ENCODE assay signal across 24 cellular contexts in genomic region chr1:32937061-32937460, GRCh38. TPM values are rescaled to one million over a fixed set of nuclear protein-coding genes. Genes with fewer than 3 reads are reported as not detected.
A peak's percentile ranks its signal among the peaks of the same experiment; 100 is the strongest.
DNase-seq lines count a peak whose midpoint lies in the region; ATAC-seq and TF ChIP-seq lines count a peak whose summit lies in the region.
"Had no signal": no experiment of that assay in that cellular context is flagged by ENCODE, and none has a peak within 500 bp of the region (broad histone marks: within the 10 kb centered on the region; RNA-seq: fewer than 3 reads in every experiment).

No MANE protein-coding gene starts in this region.

- peaks cover 24% of the 10 kb centered on the region for H3K4me1 Mint-ChIP-seq in Caco-2 (ENCODE audit: low read depth, unreplicated experiment)
- peaks cover 43% of the 10 kb centered on the region for H3K4me1 Mint-ChIP-seq in HFFc6 (ENCODE audit: low read depth)
- peaks cover 14% of the 10 kb centered on the region for H3K4me1 Mint-ChIP-seq in activated naive CD8-positive, alpha-beta T cell treated with anti-CD3 and anti-CD28 coated beads, Interleukin-2, amount 50 U/mL, for 24 hours
- H3K4me1 Mint-ChIP-seq: memory B cell, naive B cell had no signal

- H3K4me3 ChIP-seq in Caco-2 (ENCODE audit: low read depth, low read length) (no peak overlapping the region), mucosa of rectum (ENCODE audit: low read length in 2 of 2) (no peak overlapping the region)
- H3K4me3 ChIP-seq: esophagus muscularis mucosa, gastrocnemius medialis, tibial artery had no signal

- H3K27me3 ChIP-seq in Caco-2 (replicated peaks; ENCODE audit: control insufficient read depth, insufficient read depth, low read length) (no peaks in the 10 kb centered on the region), mucosa of rectum (ENCODE audit: control insufficient read depth in 2 of 2, insufficient read depth in 2 of 2, low read length in 2 of 2) (no peaks in the 10 kb centered on the region)
- H3K27me3 ChIP-seq: esophagus muscularis mucosa, gastrocnemius medialis, right lobe of liver, tibial artery had no signal

- H3K36me3 Mint-ChIP-seq in Caco-2 (ENCODE audit: insufficient read depth, unreplicated experiment) (peaks cover 44% of the 10 kb centered on the region), HFFc6 (ENCODE audit: low read depth) (peaks cover 21% of the 10 kb centered on the region)
- peaks cover 17% of the 10 kb centered on the region for H3K36me3 Mint-ChIP-seq in activated naive CD8-positive, alpha-beta T cell treated with anti-CD3 and anti-CD28 coated beads, Interleukin-2, amount 50 U/mL, for 24 hours (ENCODE audit: low read depth)

- H3K4me3 Mint-ChIP-seq in Caco-2 (ENCODE audit: unreplicated experiment) = no peak overlapping the region
- H3K4me3 Mint-ChIP-seq in HFFc6 = no peak overlapping the region
- H3K4me3 Mint-ChIP-seq in activated naive CD8-positive, alpha-beta T cell treated with anti-CD3 and anti-CD28 coated beads, Interleukin-2, amount 50 U/mL, for 24 hours = no peak overlapping the region
- H3K4me3 Mint-ChIP-seq: CD8-positive, alpha-beta memory T cell; central memory CD8-positive, alpha-beta T cell; H9; memory B cell; naive B cell had no signal

- H3K27ac ChIP-seq in mucosa of rectum (ENCODE audit: low read depth in 2 of 2, low read length in 2 of 2) = peak overlapping the region; percentile 77 to 88
- H3K27ac ChIP-seq: esophagus muscularis mucosa, gastrocnemius medialis, parathyroid adenoma, tibial artery had no signal

- H3K9me3 Mint-ChIP-seq in Caco-2 (ENCODE audit: unreplicated experiment) (no peaks in the 10 kb centered on the region), HFFc6 (no peaks in the 10 kb centered on the region)
- H3K9me3 Mint-ChIP-seq in activated naive CD8-positive, alpha-beta T cell treated with anti-CD3 and anti-CD28 coated beads, Interleukin-2, amount 50 U/mL, for 24 hours = no peaks in the 10 kb centered on the region
- H3K9me3 Mint-ChIP-seq: CD8-positive, alpha-beta memory T cell; central memory CD8-positive, alpha-beta T cell; H9; memory B cell; naive B cell had no signal

- TF ChIP-seq CTCF in Caco-2 (IDR thresholded peaks at IDR 0.05; ENCODE audit: insufficient read depth in 1 of 2, low read depth in 1 of 2, low read length in 1 of 2, severe bottlenecking in 1 of 2, unreplicated experiment in 1 of 2) (no peak), HFFc6 (IDR thresholded peaks at IDR 0.05) (no peak)

- DNase-seq in Caco-2 (no peak), HFFc6 (no peak), NCI-H1694 (lab: John Stamatoyannopoulos, UW) (no peak)
- DNase-seq in activated naive CD8-positive, alpha-beta T cell treated with anti-CD3 and anti-CD28 coated beads, Interleukin-2, amount 50 U/mL, for 24 hours = no peak
- DNase-seq in stimulated activated CD4-positive, alpha-beta T cell treated with anti-CD3 and anti-CD28 coated beads, Interleukin-4, amount 100 ng/mL, for 24 hours = no peak
- DNase-seq: activated gamma-delta T cell; aorta; CD8-positive, alpha-beta memory T cell; DND-41; effector CD4-positive, alpha-beta T cell; gastrocnemius medialis; H9; kidney glomerular epithelial cell; naive B cell; NCI-H1105 treated with DMSO at 0.1 percent for 48 hours; NCI-H510A treated with DMSO at 0.1 percent for 48 hours; right lobe of liver; tibial artery had no signal

- ATAC-seq in activated naive CD8-positive, alpha-beta T cell treated with anti-CD3 and anti-CD28 coated beads, Interleukin-2, amount 50 U/mL, for 24 hours = no peak
- no peak for ATAC-seq in HG02981 (IDR thresholded peaks at IDR 0.05; ENCODE audit: unreplicated experiment)
- ATAC-seq: gastrocnemius medialis had no signal

- BruUV-seq in Caco-2 (replicated peaks; lab: Mats Ljungman, UMichigan) = no TSS peak

- CTCF ChIA-PET in Caco-2 (lab: Charles Lee) = no interaction called here

- H3K9me3 ChIP-seq in Caco-2 (no peaks in the 10 kb centered on the region), mucosa of rectum (ENCODE audit: control insufficient read depth in 2 of 2, low read length in 2 of 2) (no peaks in the 10 kb centered on the region)
- H3K9me3 ChIP-seq: esophagus muscularis mucosa, gastrocnemius medialis, right lobe of liver, tibial artery had no signal

- intact Hi-C loops in Caco-2 (cut with micrococcal nuclease; ENCODE audit: unreplicated experiment) = loop anchor here (10.0 kb wide), 1 partner anchor 148 kb away; the partner anchor contains the start of gene AZIN2

- peak overlapping the region in 1 of 2 donors; percentile 1 for H3K9ac ChIP-seq in mucosa of rectum (ENCODE audit: low read depth in 1 of 2, low read length in 2 of 2)
- H3K9ac ChIP-seq: parathyroid adenoma had no signal

- H3K4me1 ChIP-seq in Caco-2 (peaks cover 24% of the 10 kb centered on the region), mucosa of rectum (ENCODE audit: control insufficient read depth in 2 of 2, insufficient read depth in 2 of 2, low read length in 2 of 2) (peaks cover 37 to 65% of the 10 kb centered on the region in 2 donors)

- H3K27me3 Mint-ChIP-seq in Caco-2 (ENCODE audit: insufficient read depth, unreplicated experiment) (no peaks in the 10 kb centered on the region), HFFc6 (ENCODE audit: insufficient read depth) (no peaks in the 10 kb centered on the region; the same call in 1 of the 2 replicates)
- H3K27me3 Mint-ChIP-seq in activated naive CD8-positive, alpha-beta T cell treated with anti-CD3 and anti-CD28 coated beads, Interleukin-2, amount 50 U/mL, for 24 hours = no peaks in the 10 kb centered on the region
- H3K27me3 Mint-ChIP-seq: CD8-positive, alpha-beta memory T cell; central memory CD8-positive, alpha-beta T cell; memory B cell; naive B cell had no signal

- peak overlapping the region; percentile 64 for H3K27ac Mint-ChIP-seq in Caco-2 (ENCODE audit: unreplicated experiment)
- H3K27ac Mint-ChIP-seq in HFFc6 = peak overlapping the region; percentile 48
- H3K27ac Mint-ChIP-seq in activated naive CD8-positive, alpha-beta T cell treated with anti-CD3 and anti-CD28 coated beads, Interleukin-2, amount 50 U/mL, for 24 hours = peak overlapping the region; percentile 43
- H3K27ac Mint-ChIP-seq: H9, memory B cell had no signal

- POLR2A ChIA-PET in Caco-2 (lab: Charles Lee) = no interaction called here

- H3K36me3 ChIP-seq in Caco-2 (ENCODE audit: control insufficient read depth, insufficient read depth, low read length) (no peaks in the 10 kb centered on the region), mucosa of rectum (ENCODE audit: control insufficient read depth in 2 of 2, insufficient read depth in 2 of 2, low read length in 2 of 2) (peaks cover 17 to 29% of the 10 kb centered on the region in 2 donors)

RNA-seq across cellular contexts. Expression of gene RNF19B, which starts 27.5 kb away (rescaled TPM):
- 13.9 and 14.5 TPM in 2 replicates for total RNA-seq in Caco-2 (2022)
- 10 to 100 TPM in 3 of 6 experiments, 1 to 10 TPM in 3; 9.4 to 10.6 (median 9.9) TPM for total RNA-seq in HFFc6 (2021; fragmentation: NEBNext Ultra II Directional; extraction: Animal tissue kit (Norgen Biotek cat#: 25700))

RNA-seq across cellular contexts. Expression of gene TMEM54, which starts 35.9 kb away (rescaled TPM):
- 48.1 and 50.1 TPM in 2 replicates for total RNA-seq in Caco-2 (2022)
- total RNA-seq in HFFc6 (2021; fragmentation: NEBNext Ultra II Directional; extraction: Animal tissue kit (Norgen Biotek cat#: 25700)) = 10 to 100 TPM; 23.4 to 31.4 (median 25.8) TPM

RNA-seq across cellular contexts. Expression of gene HPCA, which starts 50.8 kb away (rescaled TPM):
- 0.53 TPM in 1 of 2 replicates, not detected in the other for total RNA-seq in Caco-2 (2022)
- under 1 TPM in 1 of 6 experiments, not detected in 5; 0.23 TPM for total RNA-seq in HFFc6 (2021; fragmentation: NEBNext Ultra II Directional; extraction: Animal tissue kit (Norgen Biotek cat#: 25700))
- total RNA-seq: CD8-positive, alpha-beta memory T cell; gastrocnemius medialis; right lobe of liver had no signal
